Comparison of ENCODE assay signal across 8 cellular contexts in genomic region chr9:95874989-95875304, GRCh38. TPM values are rescaled to one million over a fixed set of nuclear protein-coding genes. Genes with fewer than 3 reads are reported as not detected.
A peak's percentile ranks its signal among the peaks of the same experiment; 100 is the strongest.
DNase-seq lines count a peak whose midpoint lies in the region; ATAC-seq and TF ChIP-seq lines count a peak whose summit lies in the region.

No MANE protein-coding gene starts in this region.

- peak; percentile 43 to 85 (median 66) for DNase-seq in CD8-positive, alpha-beta T cell
- DNase-seq in HEK293T (ENCODE audit: extremely low spot score): peak; percentile 27
- DNase-seq in RKO (ENCODE audit: low spot score): peak; percentile 81
- peak; percentile 42 for DNase-seq in activated effector memory CD4-positive, alpha-beta T cell treated with Interleukin-2 at 50 U/mL for 16 hours
- DNase-seq in cardiac muscle cell (ENCODE audit: low read depth in 1 of 2, low spot score in 1 of 2): peak; percentile 34 to 54
- DNase-seq in uterus: peak; percentile 45 to 49
- DNase-seq in progenitor cell of endocrine pancreas (ENCODE audit: low spot score, unreplicated experiment): no peak

- peaks cover 18% of the 10 kb centered on the region for H3K9me3 Mint-ChIP-seq in CD8-positive, alpha-beta T cell
- H3K9me3 Mint-ChIP-seq in progenitor cell of endocrine pancreas (ENCODE audit: low read depth): no peaks in the 10 kb centered on the region

- H3K27ac Mint-ChIP-seq in CD8-positive, alpha-beta T cell: no peak overlapping the region
- H3K27ac Mint-ChIP-seq in progenitor cell of endocrine pancreas: no peak overlapping the region

- no peaks in the 10 kb centered on the region for H3K9me3 ChIP-seq in CD8-positive, alpha-beta T cell (ENCODE audit: low read length)
- H3K9me3 ChIP-seq in cardiac muscle cell (ENCODE audit: low read depth) (no peaks in the 10 kb centered on the region), uterus (no peaks in the 10 kb centered on the region)

- POLR2A ChIA-PET in CD8-positive, alpha-beta T cell (lab: Charles Lee): interaction anchor here (0.8 to 3.6 kb wide), 14 partner anchors 9 to 368 kb away, joined by 3 to 36 read pairs (median 4); no protein-coding TSS in a partner anchor
- POLR2A ChIA-PET in HEK293T (lab: Yijun Ruan, JAX): interaction anchor here (0.7 to 2.4 kb wide), 19 partner anchors 12 to 366 kb away, joined by 3 to 10 read pairs (median 4); no protein-coding TSS in a partner anchor

- intact Hi-C loops in CD8-positive, alpha-beta T cell (cut with DNase I, micrococcal nuclease): loop anchor here (1.0 to 10.0 kb wide), 12 partner anchors 37 to 1540 kb away; partner anchors contain the start of genes FANCC (in 2 of the 2), PRXL2C (in 2 of the 2), AOPEP (in 1 of the 2) and TDRD7 (in 1 of the 2)
- intact Hi-C loops in uterus (cut with DNase I; ENCODE audit: low total_unique reads): no loop called here

- H3K36me3 Mint-ChIP-seq in CD8-positive, alpha-beta T cell: peaks cover 35% of the 10 kb centered on the region
- peaks cover 19% of the 10 kb centered on the region for H3K36me3 Mint-ChIP-seq in progenitor cell of endocrine pancreas (ENCODE audit: insufficient read depth)

- H3K4me3 Mint-ChIP-seq in CD8-positive, alpha-beta T cell: no peak overlapping the region
- H3K4me3 Mint-ChIP-seq in progenitor cell of endocrine pancreas (ENCODE audit: low read depth): no peak overlapping the region

- H3K36me3 ChIP-seq in CD8-positive, alpha-beta T cell (ENCODE audit: insufficient read depth, low read length): no peaks in the 10 kb centered on the region
- H3K36me3 ChIP-seq in cardiac muscle cell: no peaks in the 10 kb centered on the region
- H3K36me3 ChIP-seq in rectal smooth muscle tissue (ENCODE audit: control insufficient read depth, insufficient read depth, low read length): no peaks in the 10 kb centered on the region
- no peaks in the 10 kb centered on the region for H3K36me3 ChIP-seq in uterus

- peak overlapping the region; percentile 82 for H3K9ac ChIP-seq in rectal smooth muscle tissue (ENCODE audit: low read length)

- H3K4me1 ChIP-seq in CD8-positive, alpha-beta T cell (ENCODE audit: insufficient read depth, low read length): peaks cover 19% of the 10 kb centered on the region
- peaks cover 6% of the 10 kb centered on the region for H3K4me1 ChIP-seq in cardiac muscle cell (ENCODE audit: low read depth)
- peaks cover 14% of the 10 kb centered on the region for H3K4me1 ChIP-seq in rectal smooth muscle tissue (ENCODE audit: control insufficient read depth, insufficient read depth, low read length)
- H3K4me1 ChIP-seq in uterus: no peaks in the 10 kb centered on the region

- H3K27ac ChIP-seq in CD8-positive, alpha-beta T cell (ENCODE audit: low read depth, low read length): no peak overlapping the region
- H3K27ac ChIP-seq in cardiac muscle cell (no peak overlapping the region), rectal smooth muscle tissue (ENCODE audit: low read depth, low read length) (peak overlapping the region; percentile 100), uterus (peak overlapping the region; percentile 99 to 100)

- H3K4me3 ChIP-seq in CD8-positive, alpha-beta T cell (ENCODE audit: low read depth, low read length): no peak overlapping the region
- H3K4me3 ChIP-seq in cardiac muscle cell: no peak overlapping the region
- no peak overlapping the region for H3K4me3 ChIP-seq in rectal smooth muscle tissue (ENCODE audit: low read length)
- H3K4me3 ChIP-seq in uterus: peak overlapping the region in 1 of 2 donors; percentile 97

- CTCF ChIA-PET in CD8-positive, alpha-beta T cell (lab: Charles Lee): interaction anchor here (0.6 to 1.6 kb wide), 4 partner anchors 11 to 186 kb away, joined by 3 to 6 read pairs (median 4); no protein-coding TSS in a partner anchor
- CTCF ChIA-PET in HEK293T (lab: Yijun Ruan, JAX): no interaction called here

- peak; percentile 60 for ATAC-seq in CD8-positive, alpha-beta T cell

- TF ChIP-seq POLR2A in uterus (IDR thresholded peaks at IDR 0.05): no peak

- H3K27me3 ChIP-seq in CD8-positive, alpha-beta T cell (ENCODE audit: insufficient read depth, low read length): no peaks in the 10 kb centered on the region
- no peaks in the 10 kb centered on the region for H3K27me3 ChIP-seq in cardiac muscle cell
- no peaks in the 10 kb centered on the region for H3K27me3 ChIP-seq in rectal smooth muscle tissue (ENCODE audit: control insufficient read depth, insufficient read depth, low read length)
- no peaks in the 10 kb centered on the region for H3K27me3 ChIP-seq in uterus

- no peaks in the 10 kb centered on the region for H3K27me3 Mint-ChIP-seq in CD8-positive, alpha-beta T cell (ENCODE audit: low read depth)
- H3K27me3 Mint-ChIP-seq in progenitor cell of endocrine pancreas: no peaks in the 10 kb centered on the region

- TF ChIP-seq CTCF in CD8-positive, alpha-beta T cell (IDR thresholded peaks at IDR 0.05): no peak
- TF ChIP-seq CTCF in cardiac muscle cell (IDR thresholded peaks at IDR 0.05; ENCODE audit: low read depth, low read length) (no peak), uterus (IDR thresholded peaks at IDR 0.05) (no peak), progenitor cell of endocrine pancreas (IDR thresholded peaks at IDR 0.05; ENCODE audit: unreplicated experiment) (no peak)

- H3K4me1 Mint-ChIP-seq in CD8-positive, alpha-beta T cell (ENCODE audit: low read depth): peaks cover 32% of the 10 kb centered on the region
- peaks cover 10% of the 10 kb centered on the region for H3K4me1 Mint-ChIP-seq in progenitor cell of endocrine pancreas (ENCODE audit: low read depth)

TF ChIP-seq in HEK293T, 16 proteins besides CTCF, POLR2A, EP300 and RAD21:
- TF ChIP-seq BHLHE40 (IDR thresholded peaks at IDR 0.05; ENCODE audit: borderline replicate concordance) (no peak), ZNF384 (IDR thresholded peaks at IDR 0.05) (no peak), L3MBTL2 (conservative IDR thresholded peaks at IDR 0.05) (no peak)

RNA-seq across cellular contexts. Expression of gene ERCC6L2, which starts 0.5 kb away (rescaled TPM):
- 10 to 100 TPM; 32.9 to 33.4 TPM for total RNA-seq in CD8-positive, alpha-beta T cell
- total RNA-seq in cardiac muscle cell (52.5 and 52.7 TPM in 2 replicates), uterus (100 to 1,000 TPM in 1 of 4 donors, 10 to 100 TPM in 3; 28.8 to 176 (median 60.4) TPM), progenitor cell of endocrine pancreas (49.5 and 52.9 TPM in 2 replicates)
- 22.7 and 32.4 TPM in 2 replicates for polyA plus RNA-seq in cardiac muscle cell

Comparison
In these comparisons a context has a peak if more than half of its experiments do, and no peak if none do; other contexts are left out.
1. H3K27ac ChIP-seq: peak in rectal smooth muscle tissue (single experiment) and uterus (2 of 2); none in CD8-positive, alpha-beta T cell (single experiment) and cardiac muscle cell (single experiment).